In the genomic region with DNA sequence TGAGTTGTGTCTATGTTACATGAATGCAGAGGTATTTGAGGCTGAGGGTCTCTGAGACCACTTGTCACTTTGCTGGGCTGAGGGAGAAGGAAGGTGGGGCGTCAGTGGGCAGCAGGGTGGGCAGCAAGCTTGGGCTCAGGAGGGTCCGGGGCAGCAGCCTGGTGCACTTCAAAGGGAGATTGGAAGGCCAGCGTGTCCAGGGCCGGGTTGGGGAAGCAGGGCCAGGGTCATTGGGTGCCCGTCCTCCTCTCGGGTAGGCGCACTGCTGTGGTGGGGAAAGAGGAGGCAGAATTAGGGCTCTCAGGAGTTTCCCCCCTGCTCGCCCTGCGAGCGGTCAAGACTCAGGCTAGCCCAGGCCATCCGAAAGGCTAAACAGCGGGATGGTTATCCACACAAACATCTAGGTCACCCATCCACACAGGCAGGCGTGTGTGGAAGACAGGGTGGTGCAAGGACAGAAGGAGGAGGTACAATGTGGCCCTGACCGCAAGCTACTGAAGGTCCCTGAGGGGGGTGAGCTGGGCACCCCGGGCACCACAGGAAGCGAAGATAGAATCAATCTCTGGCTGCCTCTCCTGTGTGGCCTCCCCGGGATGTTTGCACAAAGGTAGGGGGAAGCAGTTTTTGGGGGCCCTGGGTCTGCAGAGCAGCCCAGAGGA, we compare ENCODE assay signal across 14 cellular contexts. TPM values are rescaled to one million over a fixed set of nuclear protein-coding genes. Genes with fewer than 3 reads are reported as not detected.
DNase-seq lines count a peak whose midpoint lies in the region; ATAC-seq and TF ChIP-seq lines count a peak whose summit lies in the region.
"Had no signal": no experiment of that assay in that cellular context is flagged by ENCODE, and none has a peak within 500 bp of the region (broad histone marks: within the 10 kb centered on the region; RNA-seq: fewer than 3 reads in every experiment).

No MANE protein-coding gene starts in this region.

- peaks cover 36% of the 10 kb centered on the region for H3K4me1 ChIP-seq in left ventricle myocardium inferior
- H3K4me1 ChIP-seq in transverse colon = peaks cover 6 to 28% (median 15%) of the 10 kb centered on the region in 4 donors

- H3K27ac ChIP-seq in left ventricle myocardium inferior (replicated peaks) (peak overlapping the region; percentile 5), caudate nucleus (ENCODE audit: low read depth, low read length) (peak overlapping the region; percentile 49), transverse colon (peak overlapping the region; percentile 26 to 64 (median 56))

- peaks cover 0 to 7% of the 10 kb centered on the region in 2 donors for H3K36me3 Mint-ChIP-seq in naive B cell

- H3K4me3 Mint-ChIP-seq in naive B cell = peak overlapping the region in 2 of 8 donors; percentile 30 to 42

- intact Hi-C loops in left ventricle myocardium inferior (cut with micrococcal nuclease) = no loop called here
- intact Hi-C loops in cardiac septum (cut with DNase I) = no loop called here
- intact Hi-C loops in transverse colon (cut with DNase I; ENCODE audit: low total_unique reads) = no loop called here
- intact Hi-C loops in left colon (cut with DNase I, micrococcal nuclease) = no loop called here

- TF ChIP-seq EP300 in transverse colon (IDR thresholded peaks at IDR 0.05; ENCODE audit: low read depth) = no peak

- H3K4me1 Mint-ChIP-seq in naive B cell = peaks cover 57 to 92% (median 74%) of the 10 kb centered on the region in 3 donors

- TF ChIP-seq POLR2A in transverse colon (IDR thresholded peaks at IDR 0.05) = no peak

- peaks cover 15% of the 10 kb centered on the region for H3K36me3 ChIP-seq in left ventricle myocardium inferior
- H3K36me3 ChIP-seq in transverse colon = no peaks in the 10 kb centered on the region

- H3K9me3 Mint-ChIP-seq in naive B cell = no peaks in the 10 kb centered on the region

- no peak for TF ChIP-seq CTCF in left ventricle myocardium inferior (IDR thresholded peaks at IDR 0.05; ENCODE audit: borderline replicate concordance)
- TF ChIP-seq CTCF in transverse colon (IDR thresholded peaks at IDR 0.05) = no peak

- ATAC-seq in naive B cell (ENCODE audit: low read depth in 2 of 2) (no peak), left colon (no peak)
- ATAC-seq: esophagus mucosa had no signal

- H3K4me3 ChIP-seq in left ventricle myocardium inferior (no peak overlapping the region), transverse colon (no peak overlapping the region)

- DNase-seq in left ventricle myocardium inferior = no peak
- DNase-seq in cardiac septum (ENCODE audit: low spot score) = no peak
- no peak for DNase-seq in caudate nucleus (lab: John Stamatoyannopoulos, UW)
- no peak for DNase-seq in naive B cell
- no peak for DNase-seq in transverse colon
- DNase-seq in mesenteric fat pad (ENCODE audit: low spot score) = no peak
- no peak for DNase-seq in pons (ENCODE audit: low spot score)
- no peak for DNase-seq in left colon
- DNase-seq: activated naive CD4-positive, alpha-beta T cell treated with anti-CD3 and anti-CD28 coated beads, Interleukin-2, amount 50 U/mL, for 16 hours; DND-41; hippocampal formation; NCI-H1417 treated with DMSO at 0.1 percent for 48 hours; T-helper 2 cell had no signal

- no peaks in the 10 kb centered on the region for H3K27me3 Mint-ChIP-seq in naive B cell

- WGBS in transverse colon (ENCODE audit: low coverage in 1 of 2), 2 donors = 93% methylated on average over 17 of the region's 17 CpGs; no CpG with 5 or more reads in 1 of the 2 donors

- H3K9me3 ChIP-seq in left ventricle myocardium inferior (replicated peaks) (no peaks in the 10 kb centered on the region), transverse colon (no peaks in the 10 kb centered on the region)

- in situ Hi-C loops in transverse colon (cut with MboI; ENCODE audit: low pct_ligation_motif_present in 1 of 4, low pct_unique_long_range_greater_than_20kb in 1 of 4, low sequenced_read_pairs in 3 of 4) = no loop called here

- H3K27ac Mint-ChIP-seq in naive B cell = peak overlapping the region in 4 of 6 donors; percentile 16 to 76 (median 54)

- H3K27me3 ChIP-seq in left ventricle myocardium inferior (ENCODE audit: low read depth) (no peaks in the 10 kb centered on the region), transverse colon (no peaks in the 10 kb centered on the region)

RNA-seq across cellular contexts. Expression of a gene that starts 37.7 kb away (rescaled TPM):
- 30.7 TPM for total RNA-seq in left ventricle myocardium inferior
- 35.6 TPM for total RNA-seq in cardiac septum
- polyA plus RNA-seq in naive B cell (ENCODE audit: low read depth in 6 of 6) = 10 to 100 TPM in 2 of 6 donors, 1 to 10 TPM in 4; 3.1 to 34.9 (median 6.9) TPM
- total RNA-seq in transverse colon = 100 to 1,000 TPM; 102 to 246 (median 151) TPM
- total RNA-seq in mesenteric fat pad = 103 TPM
- total RNA-seq in left colon = 10 to 100 TPM; 69.9 to 82.2 TPM

RNA-seq across cellular contexts. Expression of a gene that starts 38.0 kb away (rescaled TPM):
- 3.5 TPM for total RNA-seq in left ventricle myocardium inferior
- 2.6 TPM for total RNA-seq in cardiac septum
- polyA plus RNA-seq in naive B cell (ENCODE audit: low read depth in 6 of 6) = 10 to 100 TPM in 2 of 6 donors, 1 to 10 TPM in 4; 3.9 to 11.4 (median 7.2) TPM
- 10 to 100 TPM in 2 of 4 donors, 1 to 10 TPM in 2; 4.4 to 13.8 (median 10.3) TPM for total RNA-seq in transverse colon
- 7.2 TPM for total RNA-seq in mesenteric fat pad
- total RNA-seq in left colon = 10 to 100 TPM; 10.7 to 14.1 TPM

Comparison
In these comparisons a context has a peak if more than half of its experiments do, and no peak if none do; other contexts are left out.
1. H3K27ac ChIP-seq: peak in every context shown above with its lines; median percentile 56 in transverse colon; 49 in caudate nucleus; 5 in left ventricle myocardium inferior.